ENCODE assay signal across 8 cellular contexts in genomic region chr12:66130267-66131066, GRCh38. TPM values are rescaled to one million over a fixed set of nuclear protein-coding genes. Genes with fewer than 3 reads are reported as not detected.
DNase-seq lines count a peak whose midpoint lies in the region; ATAC-seq and TF ChIP-seq lines count a peak whose summit lies in the region.

LLPH (minus strand) TSS chr12:66130750; CDS start chr12:66129106, 1,644 bp downstream.

- H3K27me3 Mint-ChIP-seq in nephron progenitor cell (ENCODE audit: low read depth, poor library complexity), result no peaks in the 10 kb centered on the region
- no peaks in the 10 kb centered on the region for H3K27me3 Mint-ChIP-seq in stimulated activated naive CD8-positive, alpha-beta T cell treated with anti-CD3 and anti-CD28 coated beads, Interleukin-15, Interleukin-2, amounts not matched to agents 100 ng/mL and 50 ng/mL, for 24 hours

- peak; percentile 94 for TF ChIP-seq POLR2A in Raji (IDR thresholded peaks at IDR 0.05; ENCODE audit: insufficient read depth, low read depth, low read length)

- peaks cover 33% of the 10 kb centered on the region for H3K4me1 Mint-ChIP-seq in nephron progenitor cell
- peaks cover 58% of the 10 kb centered on the region for H3K4me1 Mint-ChIP-seq in stimulated activated naive CD8-positive, alpha-beta T cell treated with anti-CD3 and anti-CD28 coated beads, Interleukin-15, Interleukin-2, amounts not matched to agents 100 ng/mL and 50 ng/mL, for 24 hours (ENCODE audit: low read depth)

- H3K9me3 Mint-ChIP-seq in nephron progenitor cell, result peaks cover 26% of the 10 kb centered on the region
- no peaks in the 10 kb centered on the region for H3K9me3 Mint-ChIP-seq in stimulated activated naive CD8-positive, alpha-beta T cell treated with anti-CD3 and anti-CD28 coated beads, Interleukin-15, Interleukin-2, amounts not matched to agents 100 ng/mL and 50 ng/mL, for 24 hours

- peaks cover 52% of the 10 kb centered on the region for H3K36me3 Mint-ChIP-seq in nephron progenitor cell (ENCODE audit: low read depth)
- H3K36me3 Mint-ChIP-seq in stimulated activated naive CD8-positive, alpha-beta T cell treated with anti-CD3 and anti-CD28 coated beads, Interleukin-15, Interleukin-2, amounts not matched to agents 100 ng/mL and 50 ng/mL, for 24 hours (ENCODE audit: low read depth), result peaks cover 50% of the 10 kb centered on the region

- peak within 1 kb of the TSS; percentile 96 for H3K4me3 Mint-ChIP-seq in nephron progenitor cell
- peak within 1 kb of the TSS; percentile 93 for H3K4me3 Mint-ChIP-seq in stimulated activated naive CD8-positive, alpha-beta T cell treated with anti-CD3 and anti-CD28 coated beads, Interleukin-15, Interleukin-2, amounts not matched to agents 100 ng/mL and 50 ng/mL, for 24 hours

- no peak for TF ChIP-seq CTCF in nephron progenitor cell (IDR thresholded peaks at IDR 0.05)

- H3K27ac Mint-ChIP-seq in nephron progenitor cell, result peak within 1 kb of the TSS; percentile 94
- H3K27ac Mint-ChIP-seq in stimulated activated naive CD8-positive, alpha-beta T cell treated with anti-CD3 and anti-CD28 coated beads, Interleukin-15, Interleukin-2, amounts not matched to agents 100 ng/mL and 50 ng/mL, for 24 hours, result peak within 1 kb of the TSS; percentile 75

- DNase-seq in Daoy (ENCODE audit: low read depth) (peak; percentile 94), Kasumi-1 (lab: John Stamatoyannopoulos, UW) (peak; percentile 69 to 85), fibroblast of the conjunctiva (ENCODE audit: low read depth) (peak; percentile 61), nephron progenitor cell (peak; percentile 79)
- DNase-seq in activated T-helper 9 cell treated with anti-CD3 and anti-CD28 coated beads, Interleukin-2, amount 50 U/mL, for 16 hours (ENCODE audit: low read depth), result peak; percentile 85

- peak; percentile 99 for ATAC-seq in GM21825 (IDR thresholded peaks at IDR 0.05; ENCODE audit: unreplicated experiment)

RNA-seq across cellular contexts. Expression of gene LLPH, which starts in this region (rescaled TPM):
- total RNA-seq in Daoy (2014; rRNA removed; shearing (Covaris generic)), result 17.0 and 36.6 TPM in 2 replicates

Comparison
In these comparisons a context has a peak if more than half of its experiments do, and no peak if none do; other contexts are left out.
1. Peak in every context shown above with its lines: DNase-seq and ATAC-seq.